Comparison of ENCODE assay signal across 8 cellular contexts in the genomic region with DNA sequence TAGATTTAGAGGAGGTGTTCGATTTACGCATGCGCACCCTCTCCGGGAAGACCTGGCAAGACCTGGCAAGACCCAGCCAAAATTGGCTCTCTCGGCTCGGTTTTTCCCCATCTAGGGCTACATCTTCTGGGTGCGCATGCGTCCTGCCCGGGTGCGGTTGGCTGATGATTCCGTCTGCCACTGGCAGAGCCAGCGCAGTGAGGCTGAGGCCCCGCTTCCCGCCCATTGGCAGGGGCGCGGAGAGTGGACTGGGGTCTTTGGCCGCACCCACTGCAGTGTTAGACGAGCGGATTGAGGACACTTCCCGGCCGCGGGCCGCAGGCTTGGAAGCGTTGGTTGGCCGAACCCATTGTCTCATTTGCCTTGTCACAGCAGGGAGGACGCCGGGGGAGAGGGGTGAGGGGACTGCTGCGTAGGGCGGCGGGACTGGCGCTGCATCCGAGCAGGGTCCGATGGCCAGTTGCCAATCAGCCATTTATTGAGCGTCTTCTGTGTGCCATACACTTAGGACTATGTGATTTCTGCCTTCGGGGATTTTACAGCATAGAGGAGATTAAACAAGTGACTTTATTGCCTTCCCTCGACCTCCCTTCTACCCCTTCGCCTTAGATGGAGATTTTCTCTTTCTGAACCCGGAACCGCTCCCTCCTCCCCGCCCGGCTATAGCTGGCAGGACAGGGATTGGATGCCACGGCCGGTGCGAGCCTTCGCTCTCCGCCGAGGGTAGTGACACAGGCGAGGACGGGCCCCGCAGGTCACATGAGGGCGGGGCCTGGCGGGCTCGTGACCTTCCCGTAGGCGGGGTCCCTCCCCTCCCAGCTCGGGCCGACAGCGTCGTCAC. TPM values are rescaled to one million over a fixed set of nuclear protein-coding genes. Genes with fewer than 3 reads are reported as not detected.
DNase-seq lines count a peak whose midpoint lies in the region; ATAC-seq and TF ChIP-seq lines count a peak whose summit lies in the region.

No MANE protein-coding gene starts in this region.

- H3K4me1 Mint-ChIP-seq in CD14-positive monocyte, result peaks cover 45% of the 10 kb centered on the region
- peaks cover 45% of the 10 kb centered on the region for H3K4me1 Mint-ChIP-seq in dendritic cell treated with granulocyte-macrophage colony-stimulating factor and Interleukin-4, amounts not matched to agents 40 ng/mL and 50 ng/mL, for 4 days (ENCODE audit: low read depth)

- peaks cover 0 to 4% (median 0%) of the 10 kb centered on the region in 3 donors for H3K27me3 Mint-ChIP-seq in CD14-positive monocyte (ENCODE audit: low read depth in 3 of 3)
- H3K27me3 Mint-ChIP-seq in dendritic cell treated with granulocyte-macrophage colony-stimulating factor and Interleukin-4, amounts not matched to agents 40 ng/mL and 50 ng/mL, for 4 days, result no peaks in the 10 kb centered on the region

- intact Hi-C loops in CD14-positive monocyte (cut with micrococcal nuclease), result loop anchor here in 1 of 2 donors (5.0 to 10.0 kb wide), 2 partner anchors 50 to 148 kb away; a partner anchor contains a TSS
- intact Hi-C loops in dendritic cell treated with granulocyte-macrophage colony-stimulating factor and Interleukin-4, amounts not matched to agents 40 ng/mL and 50 ng/mL, for 4 days (cut with micrococcal nuclease), result loop anchor here (1.0 to 5.0 kb wide), 4 partner anchors 35 to 151 kb away; a partner anchor contains a TSS

- H3K4me3 Mint-ChIP-seq in CD14-positive monocyte, result peak overlapping the region; percentile 85 to 92
- H3K4me3 Mint-ChIP-seq in dendritic cell treated with granulocyte-macrophage colony-stimulating factor and Interleukin-4, amounts not matched to agents 40 ng/mL and 50 ng/mL, for 4 days, result peak overlapping the region; percentile 92

- no peak for TF ChIP-seq CTCF in CD14-positive monocyte (IDR thresholded peaks at IDR 0.05)

- H3K27ac Mint-ChIP-seq in CD14-positive monocyte, result peak overlapping the region; percentile 99 to 100 (median 99)
- peak overlapping the region; percentile 100 for H3K27ac Mint-ChIP-seq in dendritic cell treated with granulocyte-macrophage colony-stimulating factor and Interleukin-4, amounts not matched to agents 40 ng/mL and 50 ng/mL, for 4 days

- peaks cover 0 to 3% of the 10 kb centered on the region in 2 donors for H3K36me3 Mint-ChIP-seq in CD14-positive monocyte
- peaks cover 18% of the 10 kb centered on the region for H3K36me3 Mint-ChIP-seq in dendritic cell treated with granulocyte-macrophage colony-stimulating factor and Interleukin-4, amounts not matched to agents 40 ng/mL and 50 ng/mL, for 4 days (ENCODE audit: low read depth)

- peak; percentile 77 for ATAC-seq in GM19395 (IDR thresholded peaks at IDR 0.05; ENCODE audit: unreplicated experiment)
- ATAC-seq in HG03558 (IDR thresholded peaks at IDR 0.05; ENCODE audit: extremely low read depth, unreplicated experiment), result peak; percentile 62
- peak; percentile 82 for ATAC-seq in left lobe of liver

- H3K9me3 Mint-ChIP-seq in CD14-positive monocyte, result peaks cover 0 to 1% (median 0%) of the 10 kb centered on the region in 7 donors
- no peaks in the 10 kb centered on the region for H3K9me3 Mint-ChIP-seq in dendritic cell treated with granulocyte-macrophage colony-stimulating factor and Interleukin-4, amounts not matched to agents 40 ng/mL and 50 ng/mL, for 4 days

- peak; percentile 99 for DNase-seq in CD14-positive monocyte (ENCODE audit: low spot score)
- peak; percentile 99 for DNase-seq in NCI-H748 (lab: John Stamatoyannopoulos, UW; ENCODE audit: unreplicated experiment)
- DNase-seq in activated CD4-positive, alpha-beta T cell treated with anti-CD3 and anti-CD28 coated beads, Interleukin-2, amount 50 U/mL, for 24 hours (ENCODE audit: low read depth in 1 of 2, low spot score in 1 of 2), result peak; percentile 89 to 98
- peak; percentile 99 for DNase-seq in left lobe of liver (ENCODE audit: low spot score)
- DNase-seq in stimulated activated CD4-positive, alpha-beta T cell treated with anti-CD3 and anti-CD28 coated beads, Interleukin-2, amount 100 ng/mL, for 24 hours, result peak; percentile 97

RNA-seq across cellular contexts. Expression of a gene that starts 43.7 kb away (rescaled TPM):
- 1 to 10 TPM; 4.5 to 8.0 TPM for polyA plus RNA-seq in CD14-positive monocyte
- 17.5 TPM for total RNA-seq in left lobe of liver

Comparison
In these comparisons a context has a peak if more than half of its experiments do, and no peak if none do; other contexts are left out.
1. Peak in every context shown above with its lines: DNase-seq and ATAC-seq.